Comparison of ENCODE assay signal across 14 cellular contexts in genomic region chr3:169953462-169954141, GRCh38. TPM values are rescaled to one million over a fixed set of nuclear protein-coding genes. Genes with fewer than 3 reads are reported as not detected.
DNase-seq lines count a peak whose midpoint lies in the region; ATAC-seq and TF ChIP-seq lines count a peak whose summit lies in the region.
"Had no signal": no experiment of that assay in that cellular context is flagged by ENCODE, and none has a peak within 500 bp of the region (broad histone marks: within the 10 kb centered on the region; RNA-seq: fewer than 3 reads in every experiment).

No MANE protein-coding gene starts in this region.

- H3K4me2 ChIP-seq in OCI-LY3 (ENCODE audit: low read length): peak overlapping the region; percentile 74

- WGBS in upper lobe of left lung, 2 donors: 59 to 72% methylated on average over 3 of the region's 3 CpGs

- in situ Hi-C loops in HAP-1 (cut with MboI; ENCODE audit: low sequenced_read_pairs): no loop called here

- intact Hi-C loops in activated CD4-positive, alpha-beta T cell treated with anti-CD3 and anti-CD28 coated beads for 36 hours (cut with DNase I, micrococcal nuclease): no loop called here

- peak overlapping the region; percentile 44 for H3K4me3 ChIP-seq in OCI-LY3 (ENCODE audit: low read length)
- H3K4me3 ChIP-seq in upper lobe of left lung: no peak overlapping the region
- no peak overlapping the region for H3K4me3 ChIP-seq in HAP-1

- H3K9ac ChIP-seq in OCI-LY3 (ENCODE audit: low read length): no peak overlapping the region

- H3K27me3 Mint-ChIP-seq in activated CD4-positive, alpha-beta T cell treated with anti-CD3 and anti-CD28 coated beads for 36 hours: peaks cover 5% of the 10 kb centered on the region
- H3K27me3 Mint-ChIP-seq: brain had no signal

- no peak overlapping the region for H2AFZ ChIP-seq in OCI-LY3 (ENCODE audit: low read depth, low read length)

- POLR2A ChIA-PET in activated CD4-positive, alpha-beta T cell treated with anti-CD3 and anti-CD28 coated beads for 36 hours (lab: Charles Lee): interaction anchor here (0.5 to 1.5 kb wide), 2 partner anchors 13 to 324 kb away, joined by 4 read pairs; partner anchors contain the start of gene SEC62

- H3K79me2 ChIP-seq in OCI-LY3 (ENCODE audit: low read length): no peaks in the 10 kb centered on the region

- CTCF ChIA-PET in activated CD4-positive, alpha-beta T cell treated with anti-CD3 and anti-CD28 coated beads for 36 hours (lab: Charles Lee): no interaction called here

- no peak for TF ChIP-seq CTCF in OCI-LY3 (IDR thresholded peaks at IDR 0.05; ENCODE audit: low read depth, low read length)
- no peak for TF ChIP-seq CTCF in upper lobe of left lung (IDR thresholded peaks at IDR 0.05)

- H3K4me3 Mint-ChIP-seq in activated CD4-positive, alpha-beta T cell treated with anti-CD3 and anti-CD28 coated beads for 36 hours: no peak overlapping the region
- H3K4me3 Mint-ChIP-seq: brain; nephron; stimulated activated naive CD8-positive, alpha-beta T cell treated with anti-CD3 and anti-CD28 coated beads, Interleukin-15, amount 100 ng/mL, for 72 hours had no signal

- no peak overlapping the region for H3K27ac Mint-ChIP-seq in activated CD4-positive, alpha-beta T cell treated with anti-CD3 and anti-CD28 coated beads for 36 hours
- H3K27ac Mint-ChIP-seq: brain; nephron; stimulated activated naive CD8-positive, alpha-beta T cell treated with anti-CD3 and anti-CD28 coated beads, Interleukin-15, amount 100 ng/mL, for 72 hours had no signal

- DNase-seq in activated CD4-positive, alpha-beta T cell treated with anti-CD3 and anti-CD28 coated beads for 36 hours: no peak
- no peak for DNase-seq in activated CD4-positive, alpha-beta T cell treated with anti-CD3 and anti-CD28 coated beads for 48 hours
- DNase-seq in upper lobe of left lung (peak in 1 of 2 donors; percentile 53), NCI-H774 (lab: John Stamatoyannopoulos, UW) (no peak), HAP-1 (ENCODE audit: low spot score in 2 of 2) (no peak), NCI-H2171 (lab: John Stamatoyannopoulos, UW) (no peak)
- DNase-seq: 8988T; erythroblast; NCI-H1417; stimulated activated naive CD8-positive, alpha-beta T cell treated with anti-CD3 and anti-CD28 coated beads, Interleukin-15, amount 100 ng/mL, for 72 hours had no signal

- peaks cover 1% of the 10 kb centered on the region for H3K36me3 Mint-ChIP-seq in activated CD4-positive, alpha-beta T cell treated with anti-CD3 and anti-CD28 coated beads for 36 hours (ENCODE audit: low read depth)
- H3K36me3 Mint-ChIP-seq: brain had no signal

- H4K20me1 ChIP-seq in OCI-LY3 (ENCODE audit: insufficient read depth, low read length): no peaks in the 10 kb centered on the region

- H3K4me1 Mint-ChIP-seq in activated CD4-positive, alpha-beta T cell treated with anti-CD3 and anti-CD28 coated beads for 36 hours: peaks cover 18% of the 10 kb centered on the region
- H3K4me1 Mint-ChIP-seq: brain, nephron had no signal

- TF ChIP-seq EP300 in upper lobe of left lung (IDR thresholded peaks at IDR 0.05): peak in 1 of 4 donors; percentile 28

- peaks cover 23% of the 10 kb centered on the region for H3K27me3 ChIP-seq in OCI-LY3 (ENCODE audit: low read depth, low read length)
- H3K27me3 ChIP-seq in upper lobe of left lung: no peaks in the 10 kb centered on the region
- H3K27me3 ChIP-seq in HAP-1 (ENCODE audit: low read depth): no peaks in the 10 kb centered on the region; the same call in 1 of the 2 replicates

- no peak for TF ChIP-seq POLR2A in upper lobe of left lung (IDR thresholded peaks at IDR 0.05)

- H3K9me3 Mint-ChIP-seq in activated CD4-positive, alpha-beta T cell treated with anti-CD3 and anti-CD28 coated beads for 36 hours (ENCODE audit: low read depth): no peaks in the 10 kb centered on the region
- H3K9me3 Mint-ChIP-seq: brain; stimulated activated naive CD8-positive, alpha-beta T cell treated with anti-CD3 and anti-CD28 coated beads, Interleukin-15, amount 100 ng/mL, for 72 hours had no signal

- peaks cover 3% of the 10 kb centered on the region for H3K36me3 ChIP-seq in OCI-LY3 (replicated peaks; ENCODE audit: low read depth, low read length)
- no peaks in the 10 kb centered on the region for H3K36me3 ChIP-seq in upper lobe of left lung
- H3K36me3 ChIP-seq in HAP-1 (replicated peaks): no peaks in the 10 kb centered on the region

- H3K4me1 ChIP-seq in OCI-LY3 (ENCODE audit: low read length): peaks cover 35% of the 10 kb centered on the region
- peaks cover 0 to 7% (median 0%) of the 10 kb centered on the region in 4 donors for H3K4me1 ChIP-seq in upper lobe of left lung
- no peaks in the 10 kb centered on the region for H3K4me1 ChIP-seq in HAP-1

- peak overlapping the region; percentile 33 for H3K27ac ChIP-seq in OCI-LY3 (ENCODE audit: low read length)
- peak overlapping the region; percentile 27 to 66 (median 56) for H3K27ac ChIP-seq in upper lobe of left lung

- ATAC-seq in activated CD4-positive, alpha-beta T cell treated with anti-CD3 and anti-CD28 coated beads for 36 hours: peak; percentile 40
- ATAC-seq in HG02798 (IDR thresholded peaks at IDR 0.05; ENCODE audit: poor library complexity, unreplicated experiment): peak; percentile 4
- ATAC-seq in upper lobe of left lung (ENCODE audit: low FRiP score in 2 of 2): no peak

- H3K9me3 ChIP-seq in OCI-LY3 (ENCODE audit: insufficient read depth, low read length) (peaks cover 6% of the 10 kb centered on the region; the same call in 1 of the 2 replicates), upper lobe of left lung (no peaks in the 10 kb centered on the region), HAP-1 (no peaks in the 10 kb centered on the region)

RNA-seq across cellular contexts. Expression of gene SEC62, which starts 13.0 kb away (rescaled TPM):
- total RNA-seq in activated CD4-positive, alpha-beta T cell treated with anti-CD3 and anti-CD28 coated beads for 36 hours: 10 to 100 TPM; 62.8 to 74.7 TPM
- total RNA-seq in upper lobe of left lung: 100 to 1,000 TPM in 2 of 6 donors, 10 to 100 TPM in 4; 30.0 to 129 (median 72.9) TPM

RNA-seq across cellular contexts. Expression of gene SAMD7, which starts 42.2 kb away (rescaled TPM):
- not detected for total RNA-seq in activated CD4-positive, alpha-beta T cell treated with anti-CD3 and anti-CD28 coated beads for 36 hours
- not detected for total RNA-seq in upper lobe of left lung

Comparison
In these comparisons a context has a peak if more than half of its experiments do, and no peak if none do; other contexts are left out.
1. ATAC-seq: peak in activated CD4-positive, alpha-beta T cell treated with anti-CD3 and anti-CD28 coated beads for 36 hours (single experiment) and HG02798 (single experiment); none in upper lobe of left lung (0 of 2).